In the genomic region with DNA sequence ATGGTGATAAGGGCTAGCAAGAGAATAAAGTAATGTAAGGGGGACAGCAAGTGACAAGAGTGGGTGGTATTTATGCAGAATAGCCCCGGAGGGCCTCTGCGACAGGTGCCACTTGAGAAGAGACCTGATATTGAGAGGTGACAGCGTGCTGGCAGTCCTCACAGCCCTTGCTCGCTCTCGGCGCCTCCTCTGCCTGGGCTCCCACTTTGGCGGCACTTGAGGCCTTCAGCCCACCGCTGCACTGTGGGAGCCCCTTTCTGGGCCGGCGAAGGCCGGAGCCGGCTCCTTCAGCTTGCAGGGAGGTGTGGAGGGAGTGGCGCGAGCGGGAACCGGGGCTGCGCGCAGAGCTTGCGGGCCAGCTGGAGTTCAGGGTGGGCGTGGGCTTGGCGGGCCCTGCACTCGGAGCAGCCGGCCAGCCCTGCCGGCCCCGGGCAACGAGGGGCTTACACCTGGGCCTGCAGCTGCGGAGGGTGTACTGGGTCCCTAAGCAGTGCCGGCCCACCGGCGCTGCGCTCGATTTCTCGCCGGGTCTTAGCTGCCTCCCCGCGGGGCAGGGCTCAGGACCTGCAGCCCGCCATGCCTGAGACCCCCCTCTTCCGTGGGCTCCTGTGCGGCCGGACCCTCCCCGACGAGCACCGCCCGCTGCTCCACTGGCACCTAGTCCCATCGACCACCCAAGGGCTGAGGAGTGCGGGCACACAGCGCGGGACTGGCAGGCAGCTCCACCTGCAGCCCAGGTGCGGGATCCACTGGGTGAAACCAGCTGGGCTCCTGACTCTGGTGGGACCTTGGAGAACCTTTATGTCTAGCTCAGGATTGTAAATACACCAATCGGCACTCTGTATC, we compare ENCODE assay signal across 1 cellular context.
TF ChIP-seq lines count a peak whose summit lies in the region.

No MANE protein-coding gene starts in this region.

TF ChIP-seq in K562, 482 proteins besides CTCF, POLR2A, EP300 and RAD21:
- TF ChIP-seq, protein P1, sequence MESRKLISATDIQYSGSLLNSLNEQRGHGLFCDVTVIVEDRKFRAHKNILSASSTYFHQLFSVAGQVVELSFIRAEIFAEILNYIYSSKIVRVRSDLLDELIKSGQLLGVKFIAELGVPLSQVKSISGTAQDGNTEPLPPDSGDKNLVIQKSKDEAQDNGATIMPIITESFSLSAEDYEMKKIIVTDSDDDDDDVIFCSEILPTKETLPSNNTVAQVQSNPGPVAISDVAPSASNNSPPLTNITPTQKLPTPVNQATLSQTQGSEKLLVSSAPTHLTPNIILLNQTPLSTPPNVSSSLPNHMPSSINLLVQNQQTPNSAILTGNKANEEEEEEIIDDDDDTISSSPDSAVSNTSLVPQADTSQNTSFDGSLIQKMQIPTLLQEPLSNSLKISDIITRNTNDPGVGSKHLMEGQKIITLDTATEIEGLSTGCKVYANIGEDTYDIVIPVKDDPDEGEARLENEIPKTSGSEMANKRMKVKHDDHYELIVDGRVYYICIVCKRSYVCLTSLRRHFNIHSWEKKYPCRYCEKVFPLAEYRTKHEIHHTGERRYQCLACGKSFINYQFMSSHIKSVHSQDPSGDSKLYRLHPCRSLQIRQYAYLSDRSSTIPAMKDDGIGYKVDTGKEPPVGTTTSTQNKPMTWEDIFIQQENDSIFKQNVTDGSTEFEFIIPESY (CRISPR knock-in tag; IDR thresholded peaks at IDR 0.05), result 0 out of 2 replicates have a peak, but pooled peaks have one; percentile 22
